Comparison of ENCODE assay signal across 8 cellular contexts in genomic region chr16:20300312-20301097, GRCh38. TPM values are rescaled to one million over a fixed set of nuclear protein-coding genes. Genes with fewer than 3 reads are reported as not detected.
DNase-seq lines count a peak whose midpoint lies in the region; ATAC-seq, FAIRE-seq and TF ChIP-seq lines count a peak whose summit lies in the region.

No MANE protein-coding gene starts in this region.

- no peak overlapping the region for H3K4me3 ChIP-seq in H1 (ENCODE audit: extremely low read depth in 1 of 4, insufficient read depth in 2 of 4, low read depth in 3 of 4, low read length in 4 of 4)

- H3K56ac ChIP-seq in H1 (replicated peaks; ENCODE audit: insufficient read length, low read depth, low read length), result no peak overlapping the region

- H3K23ac ChIP-seq in H1 (ENCODE audit: insufficient read length), result no peak overlapping the region

- no peaks in the 10 kb centered on the region for H4K20me1 ChIP-seq in H1 (replicated peaks in 1 of 2; ENCODE audit: control insufficient read depth in 1 of 2, insufficient read depth in 2 of 2, low read length in 2 of 2)

- TF ChIP-seq POLR2A in H1 (IDR thresholded peaks at IDR 0.05; ENCODE audit: control extremely low read depth in 1 of 2, low read depth in 2 of 2, low read length in 2 of 2), result no peak

- H3K36me3 Mint-ChIP-seq in T-helper 2 cell treated with Interferon-gamma antibody and Interleukin-4, amounts not matched to agents 5 μg/mL and 100 μg/mL, for 36 hours (ENCODE audit: low read depth), result no peaks in the 10 kb centered on the region

- no peaks in the 10 kb centered on the region; a peak in 1 of 7 replicates for H3K4me1 ChIP-seq in H1 (replicated peaks in 1 of 4; ENCODE audit: control insufficient read depth in 3 of 4, insufficient read depth in 4 of 4, low read length in 3 of 4)

- 42% methylated on average over 16 of the region's 16 CpGs; no CpG with 5 or more reads in 1 of the 2 experiments for WGBS in H1 (ENCODE audit: extremely low coverage in 1 of 2, insufficient coverage in 1 of 2, insufficient read length in 1 of 2, insufficient replicate concordance in 2 of 2, low coverage in 1 of 2, low lambda C conversion rate in 2 of 2, missing lambda C conversion rate in 1 of 2), 2 experiments

- POLR2A ChIA-PET in H1 (lab: Charles Lee; ENCODE audit: partially characterized antibody), result interaction anchor here (1.3 kb wide), 1 partner anchor 15 kb away, joined by 3 read pairs; no protein-coding TSS in a partner anchor

- peaks cover 5% of the 10 kb centered on the region; the same call in 1 of the 2 replicates for H3K23me2 ChIP-seq in H1 (ENCODE audit: low read depth, low read length)

- H2BK120ac ChIP-seq in H1 (replicated peaks; ENCODE audit: low read depth, low read length), result no peak overlapping the region

- no peak overlapping the region for H3K9ac ChIP-seq in H1 (replicated peaks in 1 of 4; ENCODE audit: extremely low read depth in 1 of 4, low read depth in 3 of 4, low read length in 3 of 4)

- no peaks in the 10 kb centered on the region for H3K9me3 ChIP-seq in H1 (ENCODE audit: insufficient read depth in 2 of 2, low read depth in 1 of 2, low read length in 1 of 2)

- no peaks in the 10 kb centered on the region for H3K4me1 Mint-ChIP-seq in T-helper 2 cell treated with Interferon-gamma antibody and Interleukin-4, amounts not matched to agents 5 μg/mL and 100 μg/mL, for 36 hours (ENCODE audit: low read depth)

- H2BK5ac ChIP-seq in H1 (ENCODE audit: low read depth, low read length), result no peak overlapping the region; the same call in 1 of the 2 replicates

- peak overlapping the region; percentile 95; the same call in 1 of the 2 replicates for H2BK12ac ChIP-seq in H1 (ENCODE audit: low read depth, low read length)

- H3K27ac ChIP-seq in H1 (ENCODE audit: low read depth, low read length), result no peak overlapping the region

- CTCF ChIA-PET in H1 (lab: Charles Lee; ENCODE audit: partially characterized antibody), result interaction anchor here (0.6 to 6.7 kb wide), 77 partner anchors 9 to 772 kb away, joined by 3 to 139 read pairs (median 4); partner anchors contain the start of gene GPR139

- no peaks in the 10 kb centered on the region for H3K27me3 ChIP-seq in H1 (replicated peaks in 1 of 4; ENCODE audit: control insufficient read depth in 3 of 4, extremely low read depth in 1 of 4, insufficient read depth in 3 of 4, low read length in 3 of 4)

- no peak overlapping the region for H3K4me2 ChIP-seq in H1 (ENCODE audit: insufficient read depth in 1 of 2, low read depth in 2 of 2, low read length in 2 of 2)

- no peak overlapping the region for H3K4ac ChIP-seq in H1 (replicated peaks; ENCODE audit: insufficient read length, low read depth, low read length)

- ATAC-seq in GM21717 (IDR thresholded peaks at IDR 0.05; ENCODE audit: unreplicated experiment), result peak; percentile 72

- no peak overlapping the region for H3K14ac ChIP-seq in H1 (ENCODE audit: insufficient read length)

- H2AFZ ChIP-seq in H1 (ENCODE audit: low read length), result no peak overlapping the region

- no peaks in the 10 kb centered on the region for H3K36me3 ChIP-seq in H1 (ENCODE audit: control insufficient read depth in 2 of 4, insufficient read depth in 4 of 4, low read length in 3 of 4)

- no peak overlapping the region for H3K27ac Mint-ChIP-seq in T-helper 2 cell treated with Interferon-gamma antibody and Interleukin-4, amounts not matched to agents 5 μg/mL and 100 μg/mL, for 36 hours

- H3K9me3 Mint-ChIP-seq in T-helper 2 cell treated with Interferon-gamma antibody and Interleukin-4, amounts not matched to agents 5 μg/mL and 100 μg/mL, for 36 hours, result no peaks in the 10 kb centered on the region

- FAIRE-seq in H1 (lab: Jason Lieb, UNC) (peak; percentile 81), urothelium cell line (lab: Jason Lieb, UNC) (no peak)

- no peaks in the 10 kb centered on the region for H3K79me2 ChIP-seq in H1 (ENCODE audit: control insufficient read depth in 1 of 2, insufficient read depth in 2 of 2, low read length in 2 of 2)

- H3K79me1 ChIP-seq in H1 (ENCODE audit: low read depth, low read length), result no peaks in the 10 kb centered on the region

- H3K4me3 Mint-ChIP-seq in T-helper 2 cell treated with Interferon-gamma antibody and Interleukin-4, amounts not matched to agents 5 μg/mL and 100 μg/mL, for 36 hours, result no peak overlapping the region

- TF ChIP-seq RAD21 in H1 (IDR thresholded peaks at IDR 0.05 in 1 of 2, conservative IDR thresholded peaks at IDR 0.05 in 1 of 2; ENCODE audit: low read depth in 2 of 2, low read length in 2 of 2), result peak; percentile 97 to 99

- H4K5ac ChIP-seq in H1 (ENCODE audit: insufficient read length, low read depth, low read length), result no peak overlapping the region

- peak overlapping the region; percentile 67; the same call in 1 of the 2 replicates for H2BK20ac ChIP-seq in H1 (ENCODE audit: low read length)

- H3K18ac ChIP-seq in H1 (ENCODE audit: extremely low read depth, low read length), result peak overlapping the region; percentile 80; the same call in 1 of the 2 replicates

- no peak overlapping the region for H2AK5ac ChIP-seq in H1 (ENCODE audit: low read depth, low read length)

- peak overlapping the region; percentile 96; the same call in 1 of the 2 replicates for H2BK15ac ChIP-seq in H1 (ENCODE audit: low read length)

- no peak for TF ChIP-seq EP300 in H1 (IDR thresholded peaks at IDR 0.05; ENCODE audit: borderline replicate concordance in 1 of 2, low read depth in 2 of 2, low read length in 2 of 2)

- H4K8ac ChIP-seq in H1 (ENCODE audit: extremely low read depth, insufficient read depth, low read length), result no peak overlapping the region

- no peak overlapping the region for H4K91ac ChIP-seq in H1 (replicated peaks; ENCODE audit: insufficient read length, low read length)

- no peaks in the 10 kb centered on the region for H3K27me3 Mint-ChIP-seq in T-helper 2 cell treated with Interferon-gamma antibody and Interleukin-4, amounts not matched to agents 5 μg/mL and 100 μg/mL, for 36 hours (ENCODE audit: low read depth)

- DNase-seq in DMS53 treated with DMSO at 0.1 percent for 48 hours (lab: John Stamatoyannopoulos, UW; ENCODE audit: unreplicated experiment), result peak; percentile 32
- DNase-seq in NCI-H1694 treated with DMSO at 0.1 percent for 48 hours (lab: John Stamatoyannopoulos, UW), result peak; percentile 34
- peak; percentile 14 for DNase-seq in T-helper 2 cell treated with Interferon-gamma antibody and Interleukin-4, amounts not matched to agents 5 μg/mL and 100 μg/mL, for 36 hours (ENCODE audit: low spot score)
- peak; percentile 47 to 72 for DNase-seq in H1 (ENCODE audit: low read depth in 1 of 2, low spot score in 2 of 2)
- DNase-seq in middle frontal gyrus (ENCODE audit: extremely low spot score, low spot score), result peak; percentile 13
- DNase-seq in urothelium cell line (ENCODE audit: low spot score), result peak; percentile 70
- DNase-seq in occipital lobe (lab: John Stamatoyannopoulos, UW), result no peak

- peak; percentile 74 to 90 (median 88) for TF ChIP-seq CTCF in H1 (IDR thresholded peaks at IDR 0.05; ENCODE audit: control extremely low read depth in 1 of 3, insufficient read depth in 1 of 3, low read depth in 1 of 3, low read length in 3 of 3)

TF ChIP-seq in H1, 55 proteins besides CTCF, POLR2A, EP300 and RAD21:
- no peak for TF ChIP-seq PHF8 (conservative IDR thresholded peaks at IDR 0.05; ENCODE audit: low read depth, low read length)
- TF ChIP-seq CEBPB (IDR thresholded peaks at IDR 0.05; ENCODE audit: low read depth, low read length), result no peak
- TF ChIP-seq GTF2F1 (IDR thresholded peaks at IDR 0.05; ENCODE audit: borderline replicate concordance, low read depth, low read length), result no peak

RNA-seq across cellular contexts. Expression of gene GP2, which starts 26.8 kb away (rescaled TPM):
- total RNA-seq in H1 (2021; fragmentation: NEBNext Ultra II Directional; extraction: Animal tissue kit (Norgen Biotek cat#: 25700)), result not detected in 2 replicates
- not detected in 2 replicates for polyA plus RNA-seq in H1 (2011; rRNA removed)
- polyA plus RNA-seq in H1 (2011; cell fraction: cytosol; rRNA removed), result not detected
- not detected for polyA plus RNA-seq in H1 (2011; cell fraction: nucleus; rRNA removed)
- not detected in 4 replicates for polyA plus RNA-seq in H1 (2012, experiment 1 of 2)
- not detected for polyA plus RNA-seq in H1 (2012, experiment 2 of 2)
- polyA plus RNA-seq in H1 (2013, experiment 1 of 2), result not detected
- not detected for polyA plus RNA-seq in H1 (2013, experiment 2 of 2)
- polyA minus RNA-seq in H1 (2011; rRNA and poly(A)+ RNA removed), result 1.2 TPM in 1 of 2 replicates, not detected in the other
- polyA minus RNA-seq in H1 (2011; cell fraction: cytosol; rRNA and poly(A)+ RNA removed), result not detected
- polyA minus RNA-seq in H1 (2011; cell fraction: nucleus; rRNA and poly(A)+ RNA removed), result not detected
- total RNA-seq in occipital lobe, result not detected

RNA-seq across cellular contexts. Expression of gene UMOD, which starts 52.0 kb away (rescaled TPM):
- not detected in 2 replicates for total RNA-seq in H1 (2021; fragmentation: NEBNext Ultra II Directional; extraction: Animal tissue kit (Norgen Biotek cat#: 25700))
- not detected in 2 replicates for polyA plus RNA-seq in H1 (2011; rRNA removed)
- not detected for polyA plus RNA-seq in H1 (2011; cell fraction: cytosol; rRNA removed)
- not detected for polyA plus RNA-seq in H1 (2011; cell fraction: nucleus; rRNA removed)
- not detected in 4 replicates for polyA plus RNA-seq in H1 (2012, experiment 1 of 2)
- not detected for polyA plus RNA-seq in H1 (2012, experiment 2 of 2)
- not detected for polyA plus RNA-seq in H1 (2013, experiment 1 of 2)
- not detected for polyA plus RNA-seq in H1 (2013, experiment 2 of 2)
- not detected in 2 replicates for polyA minus RNA-seq in H1 (2011; rRNA and poly(A)+ RNA removed)
- not detected for polyA minus RNA-seq in H1 (2011; cell fraction: cytosol; rRNA and poly(A)+ RNA removed)
- not detected for polyA minus RNA-seq in H1 (2011; cell fraction: nucleus; rRNA and poly(A)+ RNA removed)
- not detected for total RNA-seq in occipital lobe
